In the genomic region with DNA sequence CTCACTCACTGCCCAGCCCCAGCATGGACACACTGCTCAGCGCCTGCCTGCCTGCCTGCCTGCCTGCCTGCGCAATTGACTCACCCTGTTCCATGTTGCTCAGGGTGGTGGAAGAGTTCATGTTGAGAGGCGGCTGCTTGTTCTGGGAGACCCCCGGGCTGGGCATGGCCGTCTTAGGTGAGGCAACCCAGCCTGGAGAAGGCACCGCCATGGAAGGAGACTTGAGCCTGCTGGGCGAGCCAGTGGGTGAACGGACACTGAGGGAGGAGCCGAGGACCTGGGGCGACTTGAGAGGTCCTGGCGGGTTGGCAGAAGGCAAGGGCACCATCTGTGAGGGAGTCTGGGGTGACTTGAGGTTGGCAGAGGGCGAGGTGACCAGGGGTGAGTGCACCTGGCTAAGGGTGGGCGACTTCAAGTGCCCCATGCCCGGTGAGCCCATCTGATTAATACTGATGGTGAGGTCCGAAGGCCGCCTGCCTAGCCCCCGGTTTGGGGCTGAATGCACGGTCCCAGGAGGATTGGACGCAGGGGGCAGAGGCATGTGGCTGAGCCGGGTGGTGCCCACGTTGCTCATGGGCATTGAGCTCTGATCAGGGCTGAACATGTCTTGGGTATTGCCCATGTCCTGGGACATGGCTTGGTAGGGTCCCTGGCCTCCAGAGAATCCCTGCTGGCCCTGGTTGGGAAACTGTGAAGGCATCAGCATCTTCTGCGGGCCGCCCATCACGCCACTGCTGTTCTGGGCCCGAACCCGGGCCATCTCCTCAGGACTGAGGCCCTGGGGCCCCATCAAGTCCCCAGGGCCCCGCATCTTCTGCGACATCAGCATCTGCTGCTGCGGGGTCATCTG, we compare ENCODE assay signal across 24 cellular contexts. TPM values are rescaled to one million over a fixed set of nuclear protein-coding genes. Genes with fewer than 3 reads are reported as not detected.
DNase-seq lines count a peak whose midpoint lies in the region; ATAC-seq, FAIRE-seq and TF ChIP-seq lines count a peak whose summit lies in the region.
"Had no signal": no experiment of that assay in that cellular context is flagged by ENCODE, and none has a peak within 500 bp of the region (broad histone marks: within the 10 kb centered on the region; RNA-seq: fewer than 3 reads in every experiment).

No MANE protein-coding gene starts in this region.

- H3K18ac ChIP-seq in H1 (ENCODE audit: extremely low read depth, low read length), result no peak overlapping the region

- no peak overlapping the region for H4K91ac ChIP-seq in H1 (replicated peaks; ENCODE audit: insufficient read length, low read length)

- no peak overlapping the region for H3K9ac ChIP-seq in HepG2 (ENCODE audit: insufficient read depth, low read depth, low read length)
- H3K9ac ChIP-seq in H1 (replicated peaks in 1 of 4; ENCODE audit: extremely low read depth in 1 of 4, low read depth in 3 of 4, low read length in 3 of 4), result no peak overlapping the region

- ATAC-seq in HepG2 (no peak), right lobe of liver (no peak), WTC11 (no peak), thoracic aorta (ENCODE audit: insufficient number of reproducible peaks, low FRiP score, low read depth) (no peak)

- H2BK20ac ChIP-seq in H1 (ENCODE audit: low read length), result no peak overlapping the region

- no peak for TF ChIP-seq POLR2A in HepG2 (IDR thresholded peaks at IDR 0.05; ENCODE audit: insufficient read depth in 1 of 2, low read depth in 2 of 2, low read length in 2 of 2)
- TF ChIP-seq POLR2A in right lobe of liver (IDR thresholded peaks at IDR 0.05), result no peak
- TF ChIP-seq POLR2A in H1 (IDR thresholded peaks at IDR 0.05; ENCODE audit: control extremely low read depth in 1 of 2, low read depth in 2 of 2, low read length in 2 of 2), result no peak

- H2BK12ac ChIP-seq in H1 (ENCODE audit: low read depth, low read length), result no peak overlapping the region

- H3K14ac ChIP-seq in H1 (ENCODE audit: insufficient read length), result no peak overlapping the region

- in situ Hi-C loops in HepG2 (cut with HindIII; ENCODE audit: extremely low pct_ligation_motif_present, low pct_unique_long_range_greater_than_20kb), result no loop called here

- peaks cover 27% of the 10 kb centered on the region for H3K4me1 Mint-ChIP-seq in WTC11

- H3K79me2 ChIP-seq in HepG2 (ENCODE audit: insufficient read depth, low read length) (no peaks in the 10 kb centered on the region), H1 (ENCODE audit: control insufficient read depth in 1 of 2, insufficient read depth in 2 of 2, low read length in 2 of 2) (peaks cover 0 to 15% of the 10 kb centered on the region in 2 experiments; a peak in 2 of 4 replicates)

- no peaks in the 10 kb centered on the region for H3K9me3 Mint-ChIP-seq in WTC11
- H3K9me3 Mint-ChIP-seq: nephron had no signal

- H3K27me3 ChIP-seq in HepG2 (ENCODE audit: control insufficient read depth in 1 of 2, insufficient read depth in 2 of 2, low read length in 2 of 2) (no peaks in the 10 kb centered on the region), right lobe of liver (no peaks in the 10 kb centered on the region), H1 (replicated peaks in 1 of 4; ENCODE audit: control insufficient read depth in 3 of 4, extremely low read depth in 1 of 4, insufficient read depth in 3 of 4, low read length in 3 of 4) (no peaks in the 10 kb centered on the region), thoracic aorta (replicated peaks; ENCODE audit: insufficient read depth) (no peaks in the 10 kb centered on the region)
- H3K27me3 ChIP-seq: suprapubic skin had no signal

- H3K23me2 ChIP-seq in H1 (ENCODE audit: low read depth, low read length), result no peaks in the 10 kb centered on the region

- H2AK5ac ChIP-seq in H1 (ENCODE audit: low read depth, low read length), result no peak overlapping the region

- H3K79me1 ChIP-seq in H1 (ENCODE audit: low read depth, low read length), result no peaks in the 10 kb centered on the region

- TF ChIP-seq RAD21 in HepG2 (CRISPR knock-in tag; IDR thresholded peaks at IDR 0.05), result no peak
- TF ChIP-seq RAD21 in H1 (IDR thresholded peaks at IDR 0.05 in 1 of 2, conservative IDR thresholded peaks at IDR 0.05 in 1 of 2; ENCODE audit: low read depth in 2 of 2, low read length in 2 of 2), result no peak

- H3K27ac ChIP-seq in HepG2 (ENCODE audit: extremely low read length, insufficient read depth, low read length), result no peak overlapping the region
- no peak overlapping the region for H3K27ac ChIP-seq in right lobe of liver
- no peak overlapping the region for H3K27ac ChIP-seq in H1 (ENCODE audit: low read depth, low read length)
- peak overlapping the region; percentile 2 to 8 for H3K27ac ChIP-seq in thoracic aorta
- H3K27ac ChIP-seq: prostate gland, suprapubic skin had no signal

- 97% methylated on average over 22 of the region's 29 CpGs for WGBS in HepG2 (ENCODE audit: low lambda C conversion rate)
- WGBS in right lobe of liver (ENCODE audit: insufficient coverage, low coverage, low lambda C conversion rate, missing lambda C conversion rate), result 100% methylated on average over 2 of the region's 29 CpGs
- WGBS in H1 (ENCODE audit: extremely low coverage in 1 of 2, insufficient coverage in 1 of 2, insufficient read length in 1 of 2, insufficient replicate concordance in 2 of 2, low coverage in 1 of 2, low lambda C conversion rate in 2 of 2, missing lambda C conversion rate in 1 of 2), 2 experiments, result 92% methylated on average over 27 of the region's 29 CpGs; no CpG with 5 or more reads in 1 of the 2 experiments

- H3K4me1 ChIP-seq in HepG2 (ENCODE audit: insufficient read depth, low read length), result 0 out of 2 replicates have a peak, but pooled peaks cover 2% of the 10 kb centered on the region
- H3K4me1 ChIP-seq in right lobe of liver, result no peaks in the 10 kb centered on the region
- peaks cover 3 to 36% (median 22%) of the 10 kb centered on the region in 4 experiments for H3K4me1 ChIP-seq in H1 (replicated peaks in 1 of 4; ENCODE audit: control insufficient read depth in 3 of 4, insufficient read depth in 4 of 4, low read length in 3 of 4)
- H3K4me1 ChIP-seq in thoracic aorta (ENCODE audit: control insufficient read depth in 1 of 2, low read depth in 2 of 2), result peaks cover 4 to 55% of the 10 kb centered on the region in 2 donors
- H3K4me1 ChIP-seq: suprapubic skin had no signal

- TF ChIP-seq EP300 in HepG2 (IDR thresholded peaks at IDR 0.05; ENCODE audit: low read depth in 2 of 2, low read length in 2 of 2), result no peak
- no peak for TF ChIP-seq EP300 in HepG2 (CRISPR knock-in tag; IDR thresholded peaks at IDR 0.05; ENCODE audit: borderline replicate concordance)
- TF ChIP-seq EP300 in H1 (IDR thresholded peaks at IDR 0.05; ENCODE audit: borderline replicate concordance in 1 of 2, low read depth in 2 of 2, low read length in 2 of 2), result no peak

- peak overlapping the region; percentile 45; the same call in 1 of the 2 replicates for H3K27ac Mint-ChIP-seq in WTC11
- H3K27ac Mint-ChIP-seq: nephron had no signal

- H3K9me3 ChIP-seq in HepG2 (ENCODE audit: low read length), result no peaks in the 10 kb centered on the region
- no peaks in the 10 kb centered on the region for H3K9me3 ChIP-seq in right lobe of liver
- H3K9me3 ChIP-seq in H1 (ENCODE audit: insufficient read depth in 2 of 2, low read depth in 1 of 2, low read length in 1 of 2), result no peaks in the 10 kb centered on the region
- no peaks in the 10 kb centered on the region for H3K9me3 ChIP-seq in thoracic aorta
- H3K9me3 ChIP-seq: prostate gland, suprapubic skin had no signal

- no peak overlapping the region for H3K4ac ChIP-seq in H1 (replicated peaks; ENCODE audit: insufficient read length, low read depth, low read length)

- H2BK120ac ChIP-seq in H1 (replicated peaks; ENCODE audit: low read depth, low read length), result no peak overlapping the region

- H2BK15ac ChIP-seq in H1 (ENCODE audit: low read length), result no peak overlapping the region

- no peak overlapping the region for H3K23ac ChIP-seq in H1 (ENCODE audit: insufficient read length)

- intact Hi-C loops in HepG2 (cut with micrococcal nuclease; ENCODE audit: unreplicated experiment), result no loop called here
- intact Hi-C loops in right lobe of liver (cut with DNase I), result loop anchor here (10.0 kb wide), 2 partner anchors 54 to 206 kb away; partner anchors contain the start of gene UPK2 (in 1 of the 2)

- BruUV-seq in HepG2 (replicated peaks; lab: Mats Ljungman, UMichigan), result no TSS peak

- CTCF ChIA-PET in HepG2 (lab: Yijun Ruan, JAX; ENCODE audit: low intra/inter-chr PET ratio, low total read pairs), result no interaction called here
- CTCF ChIA-PET in WTC11 (lab: Charles Lee), result no interaction called here
- CTCF ChIA-PET in H1 (lab: Charles Lee; ENCODE audit: partially characterized antibody), result interaction anchor here (0.6 to 1.3 kb wide), 7 partner anchors 10 to 91 kb away, joined by 3 to 5 read pairs (median 4); no protein-coding TSS in a partner anchor

- H3K4me3 Mint-ChIP-seq in WTC11, result no peak overlapping the region
- H3K4me3 Mint-ChIP-seq: nephron had no signal

- H3K36me3 Mint-ChIP-seq in WTC11, result peaks cover 28% of the 10 kb centered on the region

- FAIRE-seq in HepG2 (lab: Jason Lieb, UNC) (no peak), H1 (lab: Jason Lieb, UNC) (no peak)
- FAIRE-seq: GM18507, small intestine had no signal

- no peaks in the 10 kb centered on the region for H4K20me1 ChIP-seq in HepG2 (ENCODE audit: insufficient read depth, low read length)
- H4K20me1 ChIP-seq in H1 (replicated peaks in 1 of 2; ENCODE audit: control insufficient read depth in 1 of 2, insufficient read depth in 2 of 2, low read length in 2 of 2), result peaks cover 6 to 9% of the 10 kb centered on the region in 2 experiments

- H3K56ac ChIP-seq in H1 (replicated peaks; ENCODE audit: insufficient read length, low read depth, low read length), result no peak overlapping the region

- no peaks in the 10 kb centered on the region for H3K27me3 Mint-ChIP-seq in WTC11 (ENCODE audit: low read depth)

- H3K4me3 ChIP-seq in HepG2 (replicated peaks in 1 of 3; ENCODE audit: insufficient read depth in 1 of 3, low read depth in 2 of 3, low read length in 3 of 3) (no peak overlapping the region), right lobe of liver (no peak overlapping the region), H1 (ENCODE audit: extremely low read depth in 1 of 4, insufficient read depth in 2 of 4, low read depth in 3 of 4, low read length in 4 of 4) (no peak overlapping the region), thoracic aorta (no peak overlapping the region)
- H3K4me3 ChIP-seq: prostate gland, suprapubic skin had no signal

- H4K8ac ChIP-seq in H1 (ENCODE audit: extremely low read depth, insufficient read depth, low read length), result no peak overlapping the region; the same call in none of the 2 replicates

- H3K36me3 ChIP-seq in HepG2 (replicated peaks in 1 of 2; ENCODE audit: control insufficient read depth in 1 of 2, insufficient read depth in 2 of 2, low read length in 2 of 2), result peaks cover 25 to 32% of the 10 kb centered on the region in 2 experiments; a peak in 4 of 5 replicates
- H3K36me3 ChIP-seq in right lobe of liver, result peaks cover 0 to 52% (median 19%) of the 10 kb centered on the region in 4 donors
- H3K36me3 ChIP-seq in H1 (ENCODE audit: control insufficient read depth in 2 of 4, insufficient read depth in 4 of 4, low read length in 3 of 4), result peaks cover 17 to 58% (median 45%) of the 10 kb centered on the region in 4 experiments
- H3K36me3 ChIP-seq in thoracic aorta, result peaks cover 52% of the 10 kb centered on the region

- H2AFZ ChIP-seq in HepG2 (ENCODE audit: low read length) (no peak overlapping the region), H1 (ENCODE audit: low read length) (no peak overlapping the region)

- H2BK5ac ChIP-seq in H1 (ENCODE audit: low read depth, low read length), result no peak overlapping the region

- H3K4me2 ChIP-seq in HepG2 (ENCODE audit: low read depth, low read length) (no peak overlapping the region), H1 (ENCODE audit: insufficient read depth in 1 of 2, low read depth in 2 of 2, low read length in 2 of 2) (no peak overlapping the region)

- H4K5ac ChIP-seq in H1 (ENCODE audit: insufficient read length, low read depth, low read length), result no peak overlapping the region

- no peak for DNase-seq in HepG2 (ENCODE audit: low spot score)
- no peak for DNase-seq in right lobe of liver
- DNase-seq in WTC11 (ENCODE audit: low spot score), result no peak
- DNase-seq in H1 (ENCODE audit: low read depth in 1 of 2, low spot score in 2 of 2), result no peak
- DNase-seq in thoracic aorta (ENCODE audit: low spot score), result no peak
- DNase-seq in GM03348 (ENCODE audit: low spot score), result no peak
- no peak for DNase-seq in NCI-H187 treated with DMSO at 0.1 percent for 48 hours (lab: John Stamatoyannopoulos, UW)
- no peak for DNase-seq in cerebellum (ENCODE audit: low spot score)
- DNase-seq: erythroblast; foreskin melanocyte; hippocampal formation; islet precursor cell; Karpas-422; NCI-H1048; NCI-H2107; NCI-H524 treated with DMSO at 0.1 percent for 48 hours; SHP77; small intestine; stimulated activated CD4-positive, alpha-beta T cell treated with anti-CD3 and anti-CD28 coated beads, Interleukin-4, amount 100 ng/mL, for 1 hour had no signal

- TF ChIP-seq CTCF in HepG2 (CRISPR knock-in tag; IDR thresholded peaks at IDR 0.05), result no peak
- no peak for TF ChIP-seq CTCF in right lobe of liver (IDR thresholded peaks at IDR 0.05)
- TF ChIP-seq CTCF in WTC11 (IDR thresholded peaks at IDR 0.05), result no peak
- TF ChIP-seq CTCF in H1 (IDR thresholded peaks at IDR 0.05; ENCODE audit: control extremely low read depth in 1 of 3, insufficient read depth in 1 of 3, low read depth in 1 of 3, low read length in 3 of 3), result no peak
- TF ChIP-seq CTCF in thoracic aorta (IDR thresholded peaks at IDR 0.05), result no peak

- POLR2A ChIA-PET in HepG2 (lab: Yijun Ruan, JAX) (no interaction called here), WTC11 (lab: Charles Lee) (no interaction called here), H1 (lab: Charles Lee; ENCODE audit: partially characterized antibody) (interaction anchor here (0.8 to 1.8 kb wide), 4 partner anchors 8 to 110 kb away, joined by 3 to 5 read pairs (median 4); partner anchors contain the start of gene DDX6)

RNA-seq across cellular contexts. Expression of gene CXCR5, which starts 17.1 kb away (rescaled TPM):
- total RNA-seq in HepG2 (2016; rRNA removed; fragmentation: Illumina TruSeq; extraction: Trizol), result not detected in 2 replicates
- total RNA-seq in HepG2 (2016; cell fraction: cytosol; rRNA removed; fragmentation: Illumina TruSeq; extraction: Trizol; ENCODE audit: low read depth), result not detected in 2 replicates
- not detected in 2 replicates for total RNA-seq in HepG2 (2016; cell fraction: insoluble cytoplasmic fraction; rRNA removed; fragmentation: Illumina TruSeq; extraction: Trizol)
- total RNA-seq in HepG2 (2016; cell fraction: membrane; rRNA removed; fragmentation: Illumina TruSeq; extraction: Trizol), result not detected in 2 replicates
- not detected in 2 replicates for total RNA-seq in HepG2 (2016; cell fraction: nucleus; rRNA removed; fragmentation: Illumina TruSeq; extraction: Trizol)
- polyA plus RNA-seq in HepG2 (2011; rRNA removed), result not detected in 2 replicates
- polyA plus RNA-seq in HepG2 (2011; cell fraction: cytosol; rRNA removed), result not detected in 2 replicates
- polyA plus RNA-seq in HepG2 (2011; cell fraction: nucleus; rRNA removed), result not detected in 2 replicates
- not detected in 2 replicates for polyA plus RNA-seq in HepG2 (2012)
- polyA plus RNA-seq in HepG2 (2016; cell fraction: cytosol; fragmentation: Illumina TruSeq; extraction: Trizol; ENCODE audit: low read depth), result not detected in 2 replicates
- not detected in 2 replicates for polyA plus RNA-seq in HepG2 (2016; cell fraction: insoluble cytoplasmic fraction; fragmentation: Illumina TruSeq; extraction: Trizol; ENCODE audit: low read depth)
- not detected in 2 replicates for polyA plus RNA-seq in HepG2 (2016; cell fraction: membrane; fragmentation: Illumina TruSeq; extraction: Trizol; ENCODE audit: low read depth)
- not detected in 2 replicates for polyA plus RNA-seq in HepG2 (2016; cell fraction: nucleus; fragmentation: Illumina TruSeq; extraction: Trizol; ENCODE audit: insufficient read depth, low read depth)
- not detected in 2 replicates for polyA minus RNA-seq in HepG2 (2011; rRNA and poly(A)+ RNA removed; ENCODE audit: low replicate concordance)
- not detected in 2 replicates for polyA minus RNA-seq in HepG2 (2011; cell fraction: cytosol; rRNA and poly(A)+ RNA removed)
- polyA minus RNA-seq in HepG2 (2011; cell fraction: nucleus; rRNA and poly(A)+ RNA removed), result not detected in 2 replicates
- total RNA-seq in right lobe of liver, result under 1 TPM in 2 of 6 experiments, not detected in 4; 0.07 TPM
- 0.07 TPM in 1 of 3 replicates, not detected in the others for total RNA-seq in WTC11 (2021)
- total RNA-seq in H1 (2021; fragmentation: NEBNext Ultra II Directional; extraction: Animal tissue kit (Norgen Biotek cat#: 25700)), result not detected in 2 replicates
- not detected in 2 replicates for polyA plus RNA-seq in H1 (2011; rRNA removed)
- not detected for polyA plus RNA-seq in H1 (2011; cell fraction: cytosol; rRNA removed)
- polyA plus RNA-seq in H1 (2011; cell fraction: nucleus; rRNA removed), result not detected
- polyA plus RNA-seq in H1 (2012, experiment 1 of 2), result not detected in 4 replicates
- polyA plus RNA-seq in H1 (2012, experiment 2 of 2), result not detected
- polyA plus RNA-seq in H1 (2013, experiment 1 of 2), result not detected
- polyA plus RNA-seq in H1 (2013, experiment 2 of 2), result not detected
- polyA minus RNA-seq in H1 (2011; rRNA and poly(A)+ RNA removed), result not detected in 2 replicates
- polyA minus RNA-seq in H1 (2011; cell fraction: cytosol; rRNA and poly(A)+ RNA removed), result not detected
- not detected for polyA minus RNA-seq in H1 (2011; cell fraction: nucleus; rRNA and poly(A)+ RNA removed)
- not detected for total RNA-seq in thoracic aorta
- not detected for total RNA-seq in cerebellum
- total RNA-seq: dermis microvascular lymphatic vessel endothelial cell, suprapubic skin had no signal

RNA-seq across cellular contexts. Expression of gene BCL9L, which starts 25.0 kb away (rescaled TPM):
- total RNA-seq in HepG2 (2016; rRNA removed; fragmentation: Illumina TruSeq; extraction: Trizol), result 3.7 and 5.5 TPM in 2 replicates
- 1.4 and 2.2 TPM in 2 replicates for total RNA-seq in HepG2 (2016; cell fraction: cytosol; rRNA removed; fragmentation: Illumina TruSeq; extraction: Trizol; ENCODE audit: low read depth)
- total RNA-seq in HepG2 (2016; cell fraction: insoluble cytoplasmic fraction; rRNA removed; fragmentation: Illumina TruSeq; extraction: Trizol), result 3.5 and 4.0 TPM in 2 replicates
- total RNA-seq in HepG2 (2016; cell fraction: membrane; rRNA removed; fragmentation: Illumina TruSeq; extraction: Trizol), result 3.8 and 4.9 TPM in 2 replicates
- 9.3 and 12.2 TPM in 2 replicates for total RNA-seq in HepG2 (2016; cell fraction: nucleus; rRNA removed; fragmentation: Illumina TruSeq; extraction: Trizol)
- 4.1 and 4.5 TPM in 2 replicates for polyA plus RNA-seq in HepG2 (2011; rRNA removed)
- polyA plus RNA-seq in HepG2 (2011; cell fraction: cytosol; rRNA removed), result 1.1 and 1.9 TPM in 2 replicates
- 7.0 and 13.4 TPM in 2 replicates for polyA plus RNA-seq in HepG2 (2011; cell fraction: nucleus; rRNA removed)
- 10.4 and 11.2 TPM in 2 replicates for polyA plus RNA-seq in HepG2 (2012)
- polyA plus RNA-seq in HepG2 (2016; cell fraction: cytosol; fragmentation: Illumina TruSeq; extraction: Trizol; ENCODE audit: low read depth), result 0.58 and 0.67 TPM in 2 replicates
- polyA plus RNA-seq in HepG2 (2016; cell fraction: insoluble cytoplasmic fraction; fragmentation: Illumina TruSeq; extraction: Trizol; ENCODE audit: low read depth), result 9.7 and 15.0 TPM in 2 replicates
- polyA plus RNA-seq in HepG2 (2016; cell fraction: membrane; fragmentation: Illumina TruSeq; extraction: Trizol; ENCODE audit: low read depth), result 1.5 and 1.9 TPM in 2 replicates
- polyA plus RNA-seq in HepG2 (2016; cell fraction: nucleus; fragmentation: Illumina TruSeq; extraction: Trizol; ENCODE audit: insufficient read depth, low read depth), result 21.7 and 33.9 TPM in 2 replicates
- polyA minus RNA-seq in HepG2 (2011; rRNA and poly(A)+ RNA removed; ENCODE audit: low replicate concordance), result 4.8 and 11.8 TPM in 2 replicates
- polyA minus RNA-seq in HepG2 (2011; cell fraction: cytosol; rRNA and poly(A)+ RNA removed), result 6.2 and 6.8 TPM in 2 replicates
- 5.5 and 6.5 TPM in 2 replicates for polyA minus RNA-seq in HepG2 (2011; cell fraction: nucleus; rRNA and poly(A)+ RNA removed)
- total RNA-seq in right lobe of liver, result 10 to 100 TPM; 10.2 to 22.5 (median 19.8) TPM
- 62.1 to 65.3 TPM (median 64.7 TPM) in 3 replicates for total RNA-seq in WTC11 (2021)
- 57.8 and 58.2 TPM in 2 replicates for total RNA-seq in H1 (2021; fragmentation: NEBNext Ultra II Directional; extraction: Animal tissue kit (Norgen Biotek cat#: 25700))
- 6.2 and 15.7 TPM in 2 replicates for polyA plus RNA-seq in H1 (2011; rRNA removed)
- 4.4 TPM for polyA plus RNA-seq in H1 (2011; cell fraction: cytosol; rRNA removed)
- 29.6 TPM for polyA plus RNA-seq in H1 (2011; cell fraction: nucleus; rRNA removed)
- polyA plus RNA-seq in H1 (2012, experiment 1 of 2), result 40.7 to 56.9 TPM (median 45.3 TPM) in 4 replicates
- 18.6 TPM for polyA plus RNA-seq in H1 (2012, experiment 2 of 2)
- 62.5 TPM for polyA plus RNA-seq in H1 (2013, experiment 1 of 2)
- 58.3 TPM for polyA plus RNA-seq in H1 (2013, experiment 2 of 2)
- polyA minus RNA-seq in H1 (2011; rRNA and poly(A)+ RNA removed), result 4.8 and 6.3 TPM in 2 replicates
- polyA minus RNA-seq in H1 (2011; cell fraction: cytosol; rRNA and poly(A)+ RNA removed), result 31.1 TPM
- 20.6 TPM for polyA minus RNA-seq in H1 (2011; cell fraction: nucleus; rRNA and poly(A)+ RNA removed)
- total RNA-seq in thoracic aorta, result 10 to 100 TPM; 28.6 to 68.8 TPM
- total RNA-seq in cerebellum, result 7.9 TPM

RNA-seq across cellular contexts. Expression of gene UPK2, which starts 55.3 kb away (rescaled TPM):
- total RNA-seq in HepG2 (2016; rRNA removed; fragmentation: Illumina TruSeq; extraction: Trizol), result not detected in 2 replicates
- total RNA-seq in HepG2 (2016; cell fraction: cytosol; rRNA removed; fragmentation: Illumina TruSeq; extraction: Trizol; ENCODE audit: low read depth), result not detected in 2 replicates
- total RNA-seq in HepG2 (2016; cell fraction: insoluble cytoplasmic fraction; rRNA removed; fragmentation: Illumina TruSeq; extraction: Trizol), result not detected in 2 replicates
- not detected in 2 replicates for total RNA-seq in HepG2 (2016; cell fraction: membrane; rRNA removed; fragmentation: Illumina TruSeq; extraction: Trizol)
- total RNA-seq in HepG2 (2016; cell fraction: nucleus; rRNA removed; fragmentation: Illumina TruSeq; extraction: Trizol), result not detected in 2 replicates
- not detected in 2 replicates for polyA plus RNA-seq in HepG2 (2011; rRNA removed)
- not detected in 2 replicates for polyA plus RNA-seq in HepG2 (2011; cell fraction: cytosol; rRNA removed)
- not detected in 2 replicates for polyA plus RNA-seq in HepG2 (2011; cell fraction: nucleus; rRNA removed)
- polyA plus RNA-seq in HepG2 (2012), result not detected in 2 replicates
- not detected in 2 replicates for polyA plus RNA-seq in HepG2 (2016; cell fraction: cytosol; fragmentation: Illumina TruSeq; extraction: Trizol; ENCODE audit: low read depth)
- not detected in 2 replicates for polyA plus RNA-seq in HepG2 (2016; cell fraction: insoluble cytoplasmic fraction; fragmentation: Illumina TruSeq; extraction: Trizol; ENCODE audit: low read depth)
- not detected in 2 replicates for polyA plus RNA-seq in HepG2 (2016; cell fraction: membrane; fragmentation: Illumina TruSeq; extraction: Trizol; ENCODE audit: low read depth)
- polyA plus RNA-seq in HepG2 (2016; cell fraction: nucleus; fragmentation: Illumina TruSeq; extraction: Trizol; ENCODE audit: insufficient read depth, low read depth), result not detected in 2 replicates
- polyA minus RNA-seq in HepG2 (2011; rRNA and poly(A)+ RNA removed; ENCODE audit: low replicate concordance), result not detected in 2 replicates
- not detected in 2 replicates for polyA minus RNA-seq in HepG2 (2011; cell fraction: cytosol; rRNA and poly(A)+ RNA removed)
- polyA minus RNA-seq in HepG2 (2011; cell fraction: nucleus; rRNA and poly(A)+ RNA removed), result not detected in 2 replicates
- not detected for total RNA-seq in right lobe of liver
- total RNA-seq in WTC11 (2021), result not detected in 3 replicates
- not detected in 2 replicates for total RNA-seq in H1 (2021; fragmentation: NEBNext Ultra II Directional; extraction: Animal tissue kit (Norgen Biotek cat#: 25700))
- 0.76 and 1.8 TPM in 2 replicates for polyA plus RNA-seq in H1 (2011; rRNA removed)
- 0.34 TPM for polyA plus RNA-seq in H1 (2011; cell fraction: cytosol; rRNA removed)
- polyA plus RNA-seq in H1 (2011; cell fraction: nucleus; rRNA removed), result 0.43 TPM
- 0.36 to 0.88 TPM (median 0.56 TPM) in 4 replicates for polyA plus RNA-seq in H1 (2012, experiment 1 of 2)
- 0.21 TPM for polyA plus RNA-seq in H1 (2012, experiment 2 of 2)
- 0.65 TPM for polyA plus RNA-seq in H1 (2013, experiment 1 of 2)
- polyA plus RNA-seq in H1 (2013, experiment 2 of 2), result 0.37 TPM
- not detected in 2 replicates for polyA minus RNA-seq in H1 (2011; rRNA and poly(A)+ RNA removed)
- not detected for polyA minus RNA-seq in H1 (2011; cell fraction: cytosol; rRNA and poly(A)+ RNA removed)
- not detected for polyA minus RNA-seq in H1 (2011; cell fraction: nucleus; rRNA and poly(A)+ RNA removed)
- total RNA-seq in thoracic aorta, result not detected
- total RNA-seq in cerebellum, result not detected
- total RNA-seq: dermis microvascular lymphatic vessel endothelial cell, prostate gland, suprapubic skin had no signal
- polyA plus RNA-seq: small intestine had no signal

Comparison
In these comparisons a context has a peak if more than half of its experiments do, and no peak if none do; other contexts are left out.
1. H3K27ac ChIP-seq: peak in thoracic aorta (2 of 2); none in HepG2 (single experiment), right lobe of liver (0 of 3) and H1 (single experiment).